Comparison of ENCODE assay signal across 9 cellular contexts in genomic region chr2:9099341-9099751, GRCh38.
DNase-seq lines count a peak whose midpoint lies in the region; ATAC-seq and TF ChIP-seq lines count a peak whose summit lies in the region.
"Had no signal": no experiment of that assay in that cellular context is flagged by ENCODE, and none has a peak within 500 bp of the region (broad histone marks: within the 10 kb centered on the region; RNA-seq: fewer than 3 reads in every experiment).

No MANE protein-coding gene starts in this region.

- H3K36me3 ChIP-seq in adipocyte (ENCODE audit: control insufficient read depth, insufficient read depth, low read length, severe bottlenecking), result no peaks in the 10 kb centered on the region

- no peak overlapping the region for H3K9ac ChIP-seq in adipocyte (ENCODE audit: low read length)
- H3K9ac ChIP-seq: KMS-11 had no signal

- H3K4me3 Mint-ChIP-seq in activated CD8-positive, alpha-beta T cell treated with anti-CD3 and anti-CD28 coated beads for 36 hours, result no peak overlapping the region
- H3K4me3 Mint-ChIP-seq in activated CD8-positive, alpha-beta T cell treated with anti-CD3 and anti-CD28 coated beads, Interleukin-2, amount 10 ng/mL, durations not matched to agents 7 days and 5 days, result no peak overlapping the region

- ATAC-seq in activated CD8-positive, alpha-beta T cell treated with anti-CD3 and anti-CD28 coated beads for 36 hours, result peak; percentile 70
- no peak for ATAC-seq in activated CD8-positive, alpha-beta T cell treated with anti-CD3 and anti-CD28 coated beads, Interleukin-2, amount 10 ng/mL, durations not matched to agents 7 days and 5 days
- ATAC-seq in HG03025 (IDR thresholded peaks at IDR 0.05; ENCODE audit: low FRiP score, unreplicated experiment) (peak; percentile 63), GM19035 (IDR thresholded peaks at IDR 0.05; ENCODE audit: unreplicated experiment) (no peak)

- H3K4me1 ChIP-seq in adipocyte (ENCODE audit: control insufficient read depth, insufficient read depth, low read length), result no peaks in the 10 kb centered on the region

- no peaks in the 10 kb centered on the region for H3K9me3 ChIP-seq in adipocyte (ENCODE audit: control insufficient read depth, low read length)

- no peak overlapping the region for H3K27ac Mint-ChIP-seq in activated CD8-positive, alpha-beta T cell treated with anti-CD3 and anti-CD28 coated beads for 36 hours
- no peak overlapping the region for H3K27ac Mint-ChIP-seq in activated CD8-positive, alpha-beta T cell treated with anti-CD3 and anti-CD28 coated beads, Interleukin-2, amount 10 ng/mL, durations not matched to agents 7 days and 5 days

- H3K9me3 Mint-ChIP-seq in activated CD8-positive, alpha-beta T cell treated with anti-CD3 and anti-CD28 coated beads for 36 hours, result no peaks in the 10 kb centered on the region
- H3K9me3 Mint-ChIP-seq in activated CD8-positive, alpha-beta T cell treated with anti-CD3 and anti-CD28 coated beads, Interleukin-2, amount 10 ng/mL, durations not matched to agents 7 days and 5 days (ENCODE audit: insufficient read depth), result no peaks in the 10 kb centered on the region

- CTCF ChIA-PET in activated CD8-positive, alpha-beta T cell treated with anti-CD3 and anti-CD28 coated beads for 36 hours (lab: Charles Lee), result no interaction called here
- CTCF ChIA-PET in activated CD8-positive, alpha-beta T cell treated with anti-CD3 and anti-CD28 coated beads, Interleukin-2, amount 10 ng/mL, durations not matched to agents 7 days and 5 days (lab: Charles Lee), result no interaction called here

- peaks cover 8% of the 10 kb centered on the region for H3K4me1 Mint-ChIP-seq in activated CD8-positive, alpha-beta T cell treated with anti-CD3 and anti-CD28 coated beads for 36 hours (ENCODE audit: low read depth)
- H3K4me1 Mint-ChIP-seq in activated CD8-positive, alpha-beta T cell treated with anti-CD3 and anti-CD28 coated beads, Interleukin-2, amount 10 ng/mL, durations not matched to agents 7 days and 5 days (ENCODE audit: low read depth), result no peaks in the 10 kb centered on the region

- intact Hi-C loops in activated CD8-positive, alpha-beta T cell treated with anti-CD3 and anti-CD28 coated beads for 36 hours (cut with micrococcal nuclease), result no loop called here

- no peak for TF ChIP-seq CTCF in activated CD8-positive, alpha-beta T cell treated with anti-CD3 and anti-CD28 coated beads for 36 hours (IDR thresholded peaks at IDR 0.05)

- no peak overlapping the region for H3K4me3 ChIP-seq in adipocyte (ENCODE audit: low read length)

- H3K36me3 Mint-ChIP-seq in activated CD8-positive, alpha-beta T cell treated with anti-CD3 and anti-CD28 coated beads for 36 hours (ENCODE audit: low read depth), result no peaks in the 10 kb centered on the region
- H3K36me3 Mint-ChIP-seq in activated CD8-positive, alpha-beta T cell treated with anti-CD3 and anti-CD28 coated beads, Interleukin-2, amount 10 ng/mL, durations not matched to agents 7 days and 5 days (ENCODE audit: low read depth), result no peaks in the 10 kb centered on the region

- H3K27me3 Mint-ChIP-seq in activated CD8-positive, alpha-beta T cell treated with anti-CD3 and anti-CD28 coated beads for 36 hours, result peaks cover 12% of the 10 kb centered on the region
- H3K27me3 Mint-ChIP-seq in activated CD8-positive, alpha-beta T cell treated with anti-CD3 and anti-CD28 coated beads, Interleukin-2, amount 10 ng/mL, durations not matched to agents 7 days and 5 days (ENCODE audit: low read depth), result peaks cover 6% of the 10 kb centered on the region

- H3K27me3 ChIP-seq in adipocyte (replicated peaks; ENCODE audit: control insufficient read depth, insufficient read depth, low read length), result no peaks in the 10 kb centered on the region

- DNase-seq in activated CD8-positive, alpha-beta T cell treated with anti-CD3 and anti-CD28 coated beads for 36 hours, result peak; percentile 51
- no peak for DNase-seq in activated CD8-positive, alpha-beta T cell treated with anti-CD3 and anti-CD28 coated beads, Interleukin-2, amount 10 ng/mL, durations not matched to agents 7 days and 5 days
- DNase-seq in adipocyte (ENCODE audit: low read depth) (peak; percentile 55), OCI-M2 (lab: John Stamatoyannopoulos, UW; ENCODE audit: unreplicated experiment) (no peak), nucleus accumbens (lab: John Stamatoyannopoulos, UW) (no peak)
- peak; percentile 2 for DNase-seq in stimulated activated CD8-positive, alpha-beta memory T cell treated with anti-CD3 and anti-CD28 coated beads, Interleukin-4, amount 100 ng/mL, for 24 hours (ENCODE audit: low read depth)

- POLR2A ChIA-PET in activated CD8-positive, alpha-beta T cell treated with anti-CD3 and anti-CD28 coated beads for 36 hours (lab: Charles Lee), result no interaction called here
- POLR2A ChIA-PET in activated CD8-positive, alpha-beta T cell treated with anti-CD3 and anti-CD28 coated beads, Interleukin-2, amount 10 ng/mL, durations not matched to agents 7 days and 5 days (lab: Charles Lee), result no interaction called here

Comparison
In these comparisons a context has a peak if more than half of its experiments do, and no peak if none do; other contexts are left out.
1. ATAC-seq: peak in activated CD8-positive, alpha-beta T cell treated with anti-CD3 and anti-CD28 coated beads for 36 hours (single experiment) and HG03025 (single experiment); none in activated CD8-positive, alpha-beta T cell treated with anti-CD3 and anti-CD28 coated beads, Interleukin-2, amount 10 ng/mL, durations not matched to agents 7 days and 5 days (single experiment) and GM19035 (single experiment).
2. DNase-seq: peak in activated CD8-positive, alpha-beta T cell treated with anti-CD3 and anti-CD28 coated beads for 36 hours (single experiment), adipocyte (single experiment) and stimulated activated CD8-positive, alpha-beta memory T cell treated with anti-CD3 and anti-CD28 coated beads, Interleukin-4, amount 100 ng/mL, for 24 hours (single experiment); none in activated CD8-positive, alpha-beta T cell treated with anti-CD3 and anti-CD28 coated beads, Interleukin-2, amount 10 ng/mL, durations not matched to agents 7 days and 5 days (single experiment), OCI-M2 (single experiment) and nucleus accumbens (0 of 56).